ENCODE assay signal across 8 cellular contexts in the genomic region with DNA sequence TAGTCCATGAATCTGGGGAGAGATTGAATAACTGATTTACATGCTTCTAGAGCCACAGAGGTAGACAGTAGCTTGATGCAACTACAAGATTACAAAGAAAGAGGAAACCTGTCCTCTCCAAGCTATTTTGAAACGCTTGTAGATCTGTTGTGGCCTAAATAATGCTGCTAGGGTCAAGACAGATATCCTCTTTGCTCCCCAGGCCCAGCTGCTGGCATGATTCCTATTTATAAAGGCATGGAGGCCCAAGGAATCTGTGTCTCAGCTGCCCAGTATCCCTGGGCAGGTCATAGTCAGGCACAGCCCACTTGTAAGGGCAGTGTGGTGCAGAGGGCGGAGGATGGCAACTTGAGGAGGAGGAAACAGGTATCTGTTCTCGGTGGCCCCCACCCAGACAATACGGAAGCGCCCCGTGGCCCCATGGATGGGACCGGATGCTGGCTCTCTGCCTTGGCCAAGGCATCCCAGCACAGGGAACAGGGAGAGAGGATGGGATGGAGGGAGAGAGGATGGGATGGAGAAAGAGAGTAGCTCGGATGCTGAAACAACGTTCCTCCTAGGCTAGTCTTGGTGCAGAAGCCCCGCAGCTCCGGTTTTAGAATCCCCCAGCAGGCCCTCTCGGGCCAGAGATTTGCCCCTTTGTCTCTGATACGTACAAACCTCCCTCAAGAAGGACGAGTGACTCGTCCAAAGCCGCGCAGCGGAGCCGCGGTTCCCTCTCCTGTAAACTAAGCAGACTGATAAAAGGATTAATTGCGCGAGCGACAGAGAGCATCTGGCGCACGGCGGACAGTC. TPM values are rescaled to one million over a fixed set of nuclear protein-coding genes. Genes with fewer than 3 reads are reported as not detected.
DNase-seq lines count a peak whose midpoint lies in the region; ATAC-seq, FAIRE-seq and TF ChIP-seq lines count a peak whose summit lies in the region.

No MANE protein-coding gene starts in this region.

- peak overlapping the region; percentile 85 for H3K4me2 ChIP-seq in K562 (ENCODE audit: insufficient read depth, low read length)

- H3K27me3 ChIP-seq in SJSA1 (replicated peaks), result no peaks in the 10 kb centered on the region
- H3K27me3 ChIP-seq in K562 (ENCODE audit: control insufficient read depth in 2 of 2, insufficient read depth in 2 of 2, low read length in 2 of 2), result peaks cover 23 to 27% of the 10 kb centered on the region in 2 experiments; a peak in 3 of 5 replicates

- 5% methylated on average over 25 of the region's 26 CpGs for WGBS in K562 (ENCODE audit: insufficient coverage, low coverage, missing lambda C conversion rate)

- H3K27me3 Mint-ChIP-seq in activated CD8-positive, alpha-beta memory T cell treated with anti-CD3 and anti-CD28 coated beads, Interleukin-2, amount 10 ng/mL, durations not matched to agents 7 days and 5 days, result no peaks in the 10 kb centered on the region

- peak overlapping the region; percentile 84 for H2AFZ ChIP-seq in K562 (ENCODE audit: low read depth, low read length)

- no peaks in the 10 kb centered on the region for H3K9me1 ChIP-seq in K562 (ENCODE audit: control insufficient read depth, insufficient read depth, low read length)

- POLR2A ChIA-PET in K562 (lab: Yijun Ruan, JAX), result interaction anchor here (0.6 kb wide), 1 partner anchor 59 kb away, joined by 3 read pairs; no protein-coding TSS in a partner anchor

- peak overlapping the region; percentile 30 to 88; a peak in 3 of 4 replicates for H3K9ac ChIP-seq in K562 (ENCODE audit: insufficient read depth in 1 of 2, low read depth in 2 of 2, low read length in 2 of 2)

- H3K9me3 ChIP-seq in SJSA1 (replicated peaks) (no peaks in the 10 kb centered on the region), K562 (replicated peaks; ENCODE audit: control insufficient read depth, insufficient read depth, low read depth, low read length) (no peaks in the 10 kb centered on the region)

- peaks cover 3% of the 10 kb centered on the region for H3K9me3 Mint-ChIP-seq in activated CD8-positive, alpha-beta memory T cell treated with anti-CD3 and anti-CD28 coated beads, Interleukin-2, amount 10 ng/mL, durations not matched to agents 7 days and 5 days (ENCODE audit: low read depth)

- TF ChIP-seq POLR2A in K562 (conservative IDR thresholded peaks at IDR 0.05), result no peak

- H3K4me3 Mint-ChIP-seq in activated CD8-positive, alpha-beta memory T cell treated with anti-CD3 and anti-CD28 coated beads, Interleukin-2, amount 10 ng/mL, durations not matched to agents 7 days and 5 days, result peak overlapping the region; percentile 88

- in situ Hi-C loops in K562 (cut with MboI), result no loop called here

- no peak for TF ChIP-seq RAD21 in K562 (CRISPR knock-in tag; conservative IDR thresholded peaks at IDR 0.05 in 1 of 2, IDR thresholded peaks at IDR 0.05 in 1 of 2)

- H3K4me3 ChIP-seq in SJSA1 (peak overlapping the region; percentile 78), K562 (peak overlapping the region; percentile 47)

- peak; percentile 5 for ATAC-seq in activated CD8-positive, alpha-beta memory T cell treated with anti-CD3 and anti-CD28 coated beads, Interleukin-2, amount 10 ng/mL, durations not matched to agents 7 days and 5 days
- ATAC-seq in HG02885 (IDR thresholded peaks at IDR 0.05; ENCODE audit: poor library complexity, unreplicated experiment) (peak; percentile 30), K562 (no peak)

- H3K36me3 ChIP-seq in SJSA1 (peaks cover 5% of the 10 kb centered on the region), K562 (ENCODE audit: control insufficient read depth, insufficient read depth, low read length) (peaks cover 4% of the 10 kb centered on the region; the same call in 2 of the 3 replicates)

- peaks cover 23% of the 10 kb centered on the region for H3K4me1 ChIP-seq in SJSA1 (replicated peaks)
- H3K4me1 ChIP-seq in K562 (replicated peaks in 1 of 2; ENCODE audit: control insufficient read depth in 2 of 2, insufficient read depth in 2 of 2, low read length in 2 of 2), result peaks cover 13 to 16% of the 10 kb centered on the region in 2 experiments; a peak in 4 of 5 replicates

- peak overlapping the region; percentile 97 for H3K27ac Mint-ChIP-seq in activated CD8-positive, alpha-beta memory T cell treated with anti-CD3 and anti-CD28 coated beads, Interleukin-2, amount 10 ng/mL, durations not matched to agents 7 days and 5 days

- peak overlapping the region; percentile 64; the same call in 1 of the 2 replicates for H3K27ac ChIP-seq in SJSA1
- no peak overlapping the region for H3K27ac ChIP-seq in K562 (ENCODE audit: extremely low read depth, low read depth, low read length)

- H3K4me1 Mint-ChIP-seq in activated CD8-positive, alpha-beta memory T cell treated with anti-CD3 and anti-CD28 coated beads, Interleukin-2, amount 10 ng/mL, durations not matched to agents 7 days and 5 days, result peaks cover 19% of the 10 kb centered on the region

- TF ChIP-seq CTCF in K562 (IDR thresholded peaks at IDR 0.05 in 2 of 3, conservative IDR thresholded peaks at IDR 0.05 in 1 of 3; ENCODE audit: insufficient read depth in 2 of 3, low read depth in 1 of 3, low read length in 3 of 3), result no peak

- peak; percentile 65 for DNase-seq in activated CD8-positive, alpha-beta memory T cell treated with anti-CD3 and anti-CD28 coated beads, Interleukin-2, amount 10 ng/mL, durations not matched to agents 7 days and 5 days
- DNase-seq in activated CD8-positive, alpha-beta memory T cell treated with anti-CD3 and anti-CD28 coated beads for 24 hours, result no peak
- DNase-seq in SJSA1 (ENCODE audit: low read depth in 1 of 2, low spot score in 2 of 2) (peak in 1 of 2 experiments; percentile 44), K562 (ENCODE audit: extremely low read depth in 1 of 4, low spot score in 3 of 4) (peak in 1 of 4 experiments; percentile 15), iris pigment epithelial cell (ENCODE audit: low read depth) (peak; percentile 36), NCI-H1694 (lab: John Stamatoyannopoulos, UW) (no peak)
- peak; percentile 12 for DNase-seq in stimulated activated CD4-positive, alpha-beta T cell treated with anti-CD3 and anti-CD28 coated beads, Interleukin-4, amount 100 ng/mL, for 1 hour

- intact Hi-C loops in K562 (cut with micrococcal nuclease), result no loop called here

- no TSS peak for BruUV-seq in K562 (replicated peaks; lab: Mats Ljungman, UMichigan)

- no peak for TF ChIP-seq EP300 in K562 (IDR thresholded peaks at IDR 0.05; ENCODE audit: low read length)

- peaks cover 5% of the 10 kb centered on the region for H3K36me3 Mint-ChIP-seq in activated CD8-positive, alpha-beta memory T cell treated with anti-CD3 and anti-CD28 coated beads, Interleukin-2, amount 10 ng/mL, durations not matched to agents 7 days and 5 days

- H3K79me2 ChIP-seq in K562 (ENCODE audit: control insufficient read depth, insufficient read depth, low read length), result peaks cover 30% of the 10 kb centered on the region

- CTCF ChIA-PET in activated CD8-positive, alpha-beta memory T cell treated with anti-CD3 and anti-CD28 coated beads, Interleukin-2, amount 10 ng/mL, durations not matched to agents 7 days and 5 days (lab: Charles Lee), result interaction anchor here (0.9 to 2.2 kb wide), 9 partner anchors 26 to 601 kb away, joined by 3 to 8 read pairs (median 3); partner anchors contain the start of gene ZCCHC4
- CTCF ChIA-PET in K562 (lab: Yijun Ruan, JAX; ENCODE audit: low intra/inter-chr PET ratio), result interaction anchor here (0.6 kb wide), 1 partner anchor 429 kb away, joined by 3 read pairs; no protein-coding TSS in a partner anchor

- H4K20me1 ChIP-seq in K562 (replicated peaks; ENCODE audit: control insufficient read depth, insufficient read depth, low read length), result no peaks in the 10 kb centered on the region

- no peak for FAIRE-seq in K562 (lab: Jason Lieb, UNC)

RNA-seq across cellular contexts. Expression of gene SMIM20, which starts 0.8 kb away (rescaled TPM):
- 1 to 10 TPM; 9.6 to 9.9 TPM for total RNA-seq in activated CD8-positive, alpha-beta memory T cell treated with anti-CD3 and anti-CD28 coated beads, Interleukin-2, amount 10 ng/mL, durations not matched to agents 7 days and 5 days
- 16.0 and 34.8 TPM in 2 replicates for total RNA-seq in SJSA1 (2014; rRNA removed; shearing (Covaris generic))
- total RNA-seq in K562 (2011; cell fraction: chromatin; rRNA removed; ENCODE audit: low replicate concordance), result 3.3 and 12.6 TPM in 2 replicates
- 6.4 and 7.0 TPM in 2 replicates for total RNA-seq in K562 (2011; cell fraction: nucleolus; rRNA removed)
- 10.3 and 13.6 TPM in 2 replicates for total RNA-seq in K562 (2011; cell fraction: nucleoplasm; rRNA removed)
- total RNA-seq in K562 (2014; rRNA removed) (25.8 and 28.0 TPM in 2 replicates), K562 (2014; rRNA removed; fragmentation: Illumina TruSeq; extraction: Trizol) (36.5 and 38.9 TPM in 2 replicates), K562 (2015; rRNA removed; fragmentation: Illumina TruSeq; extraction: Trizol) (33.0 and 36.4 TPM in 2 replicates), K562 (2021) (25.1 and 29.9 TPM in 2 replicates)
- polyA plus RNA-seq in K562 (2011; rRNA removed) (29.2 and 45.1 TPM in 2 replicates), K562 (2014; fragmentation: Illumina TruSeq; extraction: Trizol) (26.0 and 33.7 TPM in 2 replicates), K562 (2014; fragmentation: Nextera tagmentation; extraction: Ambion mirVana) (10 to 100 TPM; 50.7 to 51.0 TPM), K562 (2014; rRNA removed) (36.9 and 46.3 TPM in 2 replicates)
- 10.0 and 16.1 TPM in 2 replicates for polyA plus RNA-seq in K562 (2011; cell fraction: cytosol; rRNA removed)
- 6.0 and 10.8 TPM in 2 replicates for polyA plus RNA-seq in K562 (2011; cell fraction: nucleus; rRNA removed)
- polyA plus RNA-seq in K562 (2012), result 30.2 and 36.9 TPM in 2 replicates
- polyA minus RNA-seq in K562 (2011; rRNA and poly(A)+ RNA removed), result 8.2 and 9.4 TPM in 2 replicates
- 5.6 and 7.2 TPM in 2 replicates for polyA minus RNA-seq in K562 (2011; cell fraction: cytosol; rRNA and poly(A)+ RNA removed)
- polyA minus RNA-seq in K562 (2011; cell fraction: nucleus; rRNA and poly(A)+ RNA removed), result 2.3 and 3.6 TPM in 2 replicates

RNA-seq across cellular contexts. Expression of gene SEL1L3, which starts 50.5 kb away (rescaled TPM):
- 10 to 100 TPM; 66.3 to 82.8 TPM for total RNA-seq in activated CD8-positive, alpha-beta memory T cell treated with anti-CD3 and anti-CD28 coated beads, Interleukin-2, amount 10 ng/mL, durations not matched to agents 7 days and 5 days
- 39.3 and 65.1 TPM in 2 replicates for total RNA-seq in SJSA1 (2014; rRNA removed; shearing (Covaris generic))
- total RNA-seq in K562 (2011; cell fraction: chromatin; rRNA removed; ENCODE audit: low replicate concordance), result 239 and 361 TPM in 2 replicates
- 50.2 and 64.2 TPM in 2 replicates for total RNA-seq in K562 (2011; cell fraction: nucleolus; rRNA removed)
- total RNA-seq in K562 (2011; cell fraction: nucleoplasm; rRNA removed), result 170 and 237 TPM in 2 replicates
- 16.9 and 19.4 TPM in 2 replicates for total RNA-seq in K562 (2014; rRNA removed)
- 29.6 and 38.5 TPM in 2 replicates for total RNA-seq in K562 (2014; rRNA removed; fragmentation: Illumina TruSeq; extraction: Trizol)
- total RNA-seq in K562 (2015; rRNA removed; fragmentation: Illumina TruSeq; extraction: Trizol), result 10.0 and 10.2 TPM in 2 replicates
- total RNA-seq in K562 (2021), result 21.3 and 25.4 TPM in 2 replicates
- 37.5 and 44.3 TPM in 2 replicates for polyA plus RNA-seq in K562 (2011; rRNA removed)
- 17.1 and 17.3 TPM in 2 replicates for polyA plus RNA-seq in K562 (2011; cell fraction: cytosol; rRNA removed)
- polyA plus RNA-seq in K562 (2011; cell fraction: nucleus; rRNA removed), result 33.7 and 36.1 TPM in 2 replicates
- polyA plus RNA-seq in K562 (2012), result 12.5 and 61.2 TPM in 2 replicates
- 33.2 and 43.0 TPM in 2 replicates for polyA plus RNA-seq in K562 (2014; fragmentation: Illumina TruSeq; extraction: Trizol)
- polyA plus RNA-seq in K562 (2014; fragmentation: Nextera tagmentation; extraction: Ambion mirVana), result 10 to 100 TPM; 14.6 to 14.7 TPM
- 21.6 and 22.4 TPM in 2 replicates for polyA plus RNA-seq in K562 (2014; rRNA removed)
- polyA minus RNA-seq in K562 (2011; rRNA and poly(A)+ RNA removed), result 83.6 and 102 TPM in 2 replicates
- polyA minus RNA-seq in K562 (2011; cell fraction: cytosol; rRNA and poly(A)+ RNA removed), result 12.3 and 17.6 TPM in 2 replicates
- polyA minus RNA-seq in K562 (2011; cell fraction: nucleus; rRNA and poly(A)+ RNA removed), result 21.1 and 66.1 TPM in 2 replicates

Comparison
In these comparisons a context has a peak if more than half of its experiments do, and no peak if none do; other contexts are left out.
1. DNase-seq: peak in activated CD8-positive, alpha-beta memory T cell treated with anti-CD3 and anti-CD28 coated beads, Interleukin-2, amount 10 ng/mL, durations not matched to agents 7 days and 5 days (single experiment), iris pigment epithelial cell (single experiment) and stimulated activated CD4-positive, alpha-beta T cell treated with anti-CD3 and anti-CD28 coated beads, Interleukin-4, amount 100 ng/mL, for 1 hour (single experiment); none in activated CD8-positive, alpha-beta memory T cell treated with anti-CD3 and anti-CD28 coated beads for 24 hours (single experiment) and NCI-H1694 (single experiment).